In genomic region chr10:132941640-132942051, GRCh38 we compare ENCODE assay signal across 14 cellular contexts. TPM values are rescaled to one million over a fixed set of nuclear protein-coding genes. Genes with fewer than 3 reads are reported as not detected.
DNase-seq lines count a peak whose midpoint lies in the region; ATAC-seq, FAIRE-seq and TF ChIP-seq lines count a peak whose summit lies in the region.
"Had no signal": no experiment of that assay in that cellular context is flagged by ENCODE, and none has a peak within 500 bp of the region (broad histone marks: within the 10 kb centered on the region; RNA-seq: fewer than 3 reads in every experiment).

No MANE protein-coding gene starts in this region.

- H3K27me3 ChIP-seq in HCT116 (ENCODE audit: insufficient read depth, low read length) = no peaks in the 10 kb centered on the region
- H3K27me3 ChIP-seq in astrocyte (ENCODE audit: insufficient read depth, low read length) = no peaks in the 10 kb centered on the region

- H3K4me2 ChIP-seq in HCT116 (ENCODE audit: low read length) = peak overlapping the region; percentile 69
- H3K4me2 ChIP-seq in astrocyte (ENCODE audit: low read length) = peak overlapping the region; percentile 86
- H3K4me2 ChIP-seq: KMS-11 had no signal

- DNase-seq in HCT116 (ENCODE audit: low read depth, low spot score) = no peak
- DNase-seq in astrocyte (ENCODE audit: low read depth) = no peak
- no peak for DNase-seq in retinal pigment epithelial cell (ENCODE audit: low read depth)
- no peak for DNase-seq in head of caudate nucleus
- no peak for DNase-seq in cerebellar nuclear complex (lab: John Stamatoyannopoulos, UW)
- no peak for DNase-seq in epidermal melanocyte (ENCODE audit: insufficient read length, low spot score)
- DNase-seq: effector memory CD4-positive, alpha-beta T cell; GDM1; NCI-H446 treated with DMSO at 0.1 percent for 48 hours had no signal

- no peak for FAIRE-seq in astrocyte (lab: Jason Lieb, UNC)
- FAIRE-seq: GM19239 had no signal

- H3K36me3 ChIP-seq in HCT116 (ENCODE audit: control insufficient read depth in 1 of 2, insufficient read depth in 2 of 2, low read length in 2 of 2) (no peaks in the 10 kb centered on the region), astrocyte (ENCODE audit: insufficient read depth, low read length) (no peaks in the 10 kb centered on the region)
- H3K36me3 ChIP-seq: tibial artery had no signal

- no TSS peak for BruUV-seq in HCT116 (replicated peaks; lab: Mats Ljungman, UMichigan)

- H3K4me1 ChIP-seq in HCT116 (ENCODE audit: control insufficient read depth in 1 of 2, insufficient read depth in 2 of 2, low read length in 2 of 2) = peaks cover 0 to 7% of the 10 kb centered on the region in 2 experiments; a peak in 1 of 4 replicates
- no peaks in the 10 kb centered on the region for H3K4me1 ChIP-seq in astrocyte (ENCODE audit: insufficient read depth, low read length)

- H3K4me3 Mint-ChIP-seq in astrocyte (ENCODE audit: unreplicated experiment) = peak overlapping the region; percentile 86

- H3K79me2 ChIP-seq in HCT116 (ENCODE audit: insufficient read depth, low read length) (no peaks in the 10 kb centered on the region), astrocyte (ENCODE audit: insufficient read depth, low read length) (no peaks in the 10 kb centered on the region)

- peaks cover 24% of the 10 kb centered on the region for H3K27me3 Mint-ChIP-seq in astrocyte (ENCODE audit: low read depth, unreplicated experiment)

- H3K4me1 Mint-ChIP-seq in astrocyte (ENCODE audit: low read depth, unreplicated experiment) = no peaks in the 10 kb centered on the region

- ATAC-seq in HCT116 (no peak), GM21423 (IDR thresholded peaks at IDR 0.05; ENCODE audit: unreplicated experiment) (no peak)

- POLR2A ChIA-PET in HCT116 (lab: Charles Lee) = no interaction called here

- H3K9ac ChIP-seq in HCT116 (ENCODE audit: low read length) (peak overlapping the region; percentile 63), astrocyte (ENCODE audit: low read length) (peak overlapping the region; percentile 52)
- H3K9ac ChIP-seq: KMS-11 had no signal

- RAD21 ChIA-PET in HCT116 (lab: Charles Lee; ENCODE audit: low non-redundant PET in 1 of 2, low total read pairs in 2 of 2, uncharacterized antibody in 2 of 2, unreplicated experiment in 2 of 2) = no interaction called here

- H3K27ac ChIP-seq in HCT116 (ENCODE audit: low read depth, low read length) = no peak overlapping the region
- no peak overlapping the region for H3K27ac ChIP-seq in astrocyte (ENCODE audit: low read depth, low read length)
- H3K27ac ChIP-seq: KMS-11, tibial artery had no signal

- H3K9me2 ChIP-seq in HCT116 (ENCODE audit: insufficient read depth) = no peaks in the 10 kb centered on the region

- H4K20me1 ChIP-seq in HCT116 (ENCODE audit: insufficient read depth) (no peaks in the 10 kb centered on the region), astrocyte (ENCODE audit: insufficient read depth, low read length) (no peaks in the 10 kb centered on the region)

- H3K9me3 Mint-ChIP-seq in astrocyte (ENCODE audit: unreplicated experiment) = no peaks in the 10 kb centered on the region

- peak overlapping the region; percentile 46 to 57 for H3K4me3 ChIP-seq in HCT116 (replicated peaks in 1 of 2; ENCODE audit: low read depth in 1 of 2, low read length in 2 of 2)
- peak overlapping the region; percentile 30 for H3K4me3 ChIP-seq in astrocyte (ENCODE audit: insufficient read depth, low read depth, low read length)
- peak overlapping the region; percentile 56; the same call in 1 of the 2 replicates for H3K4me3 ChIP-seq in iPS-18c (ENCODE audit: insufficient read depth, low read depth, low read length)
- peak overlapping the region; percentile 47 for H3K4me3 ChIP-seq in retinal pigment epithelial cell (ENCODE audit: low read length)

- H2AFZ ChIP-seq in HCT116 (ENCODE audit: low read depth, low read length, poor library complexity, severe bottlenecking) (no peak overlapping the region), astrocyte (ENCODE audit: low read depth, low read length) (peak overlapping the region; percentile 62)

- no peak for TF ChIP-seq RAD21 in HCT116 (IDR thresholded peaks at IDR 0.05; ENCODE audit: low read depth)

- no peaks in the 10 kb centered on the region for H3K36me3 Mint-ChIP-seq in astrocyte (ENCODE audit: low read depth, unreplicated experiment)

- no peak for TF ChIP-seq POLR2A in HCT116 (IDR thresholded peaks at IDR 0.05; ENCODE audit: borderline replicate concordance, extremely low read depth, insufficient read depth, insufficient read length)

- H3K9me3 ChIP-seq in HCT116 (ENCODE audit: control insufficient read depth in 1 of 2, insufficient read depth in 1 of 2, low read depth in 1 of 2, low read length in 2 of 2) = no peaks in the 10 kb centered on the region
- H3K9me3 ChIP-seq in astrocyte (ENCODE audit: insufficient read depth, low read depth, low read length) = no peaks in the 10 kb centered on the region
- H3K9me3 ChIP-seq in iPS-18c (ENCODE audit: control insufficient read depth, insufficient read depth, low read length) = no peaks in the 10 kb centered on the region
- H3K9me3 ChIP-seq: tibial artery had no signal

- H3K27ac Mint-ChIP-seq in astrocyte (ENCODE audit: unreplicated experiment) = no peak overlapping the region

- intact Hi-C loops in HCT116 (cut with micrococcal nuclease) = loop anchor here (5.0 kb wide), 1 partner anchor 316 kb away; no protein-coding TSS in a partner anchor
- intact Hi-C loops in head of caudate nucleus (cut with DNase I) = loop anchor here (5.0 kb wide), 1 partner anchor 181 kb away; no protein-coding TSS in a partner anchor

- TF ChIP-seq CTCF in HCT116 (IDR thresholded peaks at IDR 0.05 in 2 of 3, conservative IDR thresholded peaks at IDR 0.05 in 1 of 3; ENCODE audit: borderline replicate concordance in 1 of 3, insufficient read depth in 1 of 3, low read depth in 2 of 3, low read length in 2 of 3) = no peak
- no peak for TF ChIP-seq CTCF in astrocyte (IDR thresholded peaks at IDR 0.05; ENCODE audit: insufficient read depth, low read depth, low read length)
- no peak for TF ChIP-seq CTCF in retinal pigment epithelial cell (conservative IDR thresholded peaks at IDR 0.05; ENCODE audit: low read depth, low read length)

- CTCF ChIA-PET in HCT116 (lab: Charles Lee) = interaction anchor here (0.6 kb wide), 1 partner anchor 271 kb away, joined by 3 read pairs; no protein-coding TSS in a partner anchor

TF ChIP-seq in HCT116, 20 proteins besides CTCF, POLR2A, EP300 and RAD21:
- TF ChIP-seq SIN3A (IDR thresholded peaks at IDR 0.05; ENCODE audit: low read depth) (no peak), SRF (IDR thresholded peaks at IDR 0.05; ENCODE audit: low read depth) (no peak), EGR1 (IDR thresholded peaks at IDR 0.05; ENCODE audit: low read depth) (no peak), ATF3 (IDR thresholded peaks at IDR 0.05) (no peak), ZNF274 (IDR thresholded peaks at IDR 0.05; ENCODE audit: low read depth, low read length) (no peak), FOSL1 (IDR thresholded peaks at IDR 0.05; ENCODE audit: low read depth) (no peak)

RNA-seq across cellular contexts. Expression of gene CFAP46, which starts 0.7 kb away (rescaled TPM):
- total RNA-seq in HCT116 (2021; ENCODE audit: unreplicated experiment) (1.4 TPM), astrocyte (1.3 and 1.5 TPM in 2 replicates)
- 1.3 and 1.4 TPM in 2 replicates for polyA plus RNA-seq in HCT116 (2012)
